In the genomic region with DNA sequence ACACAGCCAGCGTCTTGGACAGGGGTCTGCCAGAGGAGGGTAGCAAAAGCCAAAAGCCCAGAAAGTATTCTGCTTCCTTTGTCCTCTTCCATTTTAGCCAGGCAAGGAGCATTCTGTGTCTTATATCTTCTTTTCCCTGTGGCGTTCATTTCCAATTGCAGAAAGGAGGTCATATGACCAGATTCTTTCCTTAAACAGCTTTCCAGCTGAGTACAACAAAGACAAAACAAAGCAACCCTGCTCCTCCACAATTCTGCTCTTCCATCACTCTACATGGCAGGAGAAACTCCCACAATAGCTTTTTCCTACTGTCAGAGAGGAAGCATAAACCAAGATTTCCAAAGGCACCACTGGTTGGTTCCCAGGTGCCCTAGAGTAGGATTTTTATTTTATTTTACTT, we compare ENCODE assay signal across 11 cellular contexts. TPM values are rescaled to one million over a fixed set of nuclear protein-coding genes. Genes with fewer than 3 reads are reported as not detected.
DNase-seq lines count a peak whose midpoint lies in the region; ATAC-seq and TF ChIP-seq lines count a peak whose summit lies in the region.
"Had no signal": no experiment of that assay in that cellular context is flagged by ENCODE, and none has a peak within 500 bp of the region (broad histone marks: within the 10 kb centered on the region; RNA-seq: fewer than 3 reads in every experiment).

No MANE protein-coding gene starts in this region.

- BruUV-seq in mammary epithelial cell (replicated peaks; lab: Mats Ljungman, UMichigan), result no TSS peak

- no peak for ATAC-seq in activated CD4-positive, alpha-beta T cell treated with anti-CD3 and anti-CD28 coated beads for 36 hours
- no peak for ATAC-seq in thoracic aorta (ENCODE audit: insufficient number of reproducible peaks, low FRiP score, low read depth)
- ATAC-seq in HG03439 (IDR thresholded peaks at IDR 0.05; ENCODE audit: unreplicated experiment), result no peak

- no peaks in the 10 kb centered on the region for H4K20me1 ChIP-seq in mammary epithelial cell (ENCODE audit: insufficient read depth, low read length)

- no peak overlapping the region for H2AFZ ChIP-seq in mammary epithelial cell (ENCODE audit: low read depth, low read length)

- peak overlapping the region; percentile 21 for H3K9ac ChIP-seq in mammary epithelial cell (ENCODE audit: insufficient read depth, low read length)
- peak overlapping the region in 1 of 2 donors; percentile 2 for H3K9ac ChIP-seq in liver (ENCODE audit: low read depth in 1 of 2, low read length in 2 of 2)

- H3K27me3 ChIP-seq in mammary epithelial cell (ENCODE audit: insufficient read depth, low read length) (no peaks in the 10 kb centered on the region), liver (ENCODE audit: control insufficient read depth in 4 of 4, insufficient read depth in 4 of 4, low read length in 3 of 4) (no peaks in the 10 kb centered on the region), thoracic aorta (replicated peaks; ENCODE audit: insufficient read depth) (no peaks in the 10 kb centered on the region)

- POLR2A ChIA-PET in activated CD4-positive, alpha-beta T cell treated with anti-CD3 and anti-CD28 coated beads for 36 hours (lab: Charles Lee), result interaction anchor here (2.1 kb wide), 1 partner anchor 49 kb away, joined by 5 read pairs; no protein-coding TSS in a partner anchor

- H3K4me1 ChIP-seq in mammary epithelial cell (ENCODE audit: insufficient read depth, low read length) (peaks cover 59% of the 10 kb centered on the region), liver (ENCODE audit: control insufficient read depth in 4 of 4, insufficient read depth in 4 of 4, low read length in 3 of 4) (peaks cover 4 to 29% (median 24%) of the 10 kb centered on the region in 4 donors), thoracic aorta (ENCODE audit: control insufficient read depth in 1 of 2, low read depth in 2 of 2) (peaks cover 50 to 62% of the 10 kb centered on the region in 2 donors)

- no peak overlapping the region for H3K4me2 ChIP-seq in mammary epithelial cell (ENCODE audit: insufficient read depth, low read depth, low read length)

- no peaks in the 10 kb centered on the region for H3K27me3 Mint-ChIP-seq in activated CD4-positive, alpha-beta T cell treated with anti-CD3 and anti-CD28 coated beads for 36 hours

- CTCF ChIA-PET in activated CD4-positive, alpha-beta T cell treated with anti-CD3 and anti-CD28 coated beads for 36 hours (lab: Charles Lee), result interaction anchor here (0.6 to 1.8 kb wide), 7 partner anchors 11 to 446 kb away, joined by 3 to 6 read pairs (median 5); no protein-coding TSS in a partner anchor
- CTCF ChIA-PET in mammary epithelial cell (lab: Charles Lee; ENCODE audit: low non-redundant PET), result no interaction called here

- no peak for TF ChIP-seq RAD21 in liver (IDR thresholded peaks at IDR 0.05)

- H3K79me2 ChIP-seq in mammary epithelial cell (ENCODE audit: insufficient read depth, low read length), result peaks cover 17% of the 10 kb centered on the region

- peaks cover 50% of the 10 kb centered on the region for H3K4me1 Mint-ChIP-seq in activated CD4-positive, alpha-beta T cell treated with anti-CD3 and anti-CD28 coated beads for 36 hours

- TF ChIP-seq CTCF in mammary epithelial cell (conservative IDR thresholded peaks at IDR 0.05 in 1 of 2, IDR thresholded peaks at IDR 0.05 in 1 of 2; ENCODE audit: extremely low read depth in 1 of 2, insufficient read depth in 1 of 2, low read depth in 1 of 2, low read length in 2 of 2) (no peak), liver (IDR thresholded peaks at IDR 0.05; ENCODE audit: low read depth, low read length, missing input control) (no peak), thoracic aorta (IDR thresholded peaks at IDR 0.05) (no peak)

- H3K4me3 Mint-ChIP-seq in activated CD4-positive, alpha-beta T cell treated with anti-CD3 and anti-CD28 coated beads for 36 hours, result no peak overlapping the region

- DNase-seq in activated CD4-positive, alpha-beta T cell treated with anti-CD3 and anti-CD28 coated beads for 36 hours, result no peak
- DNase-seq in activated CD4-positive, alpha-beta T cell treated with anti-CD3 and anti-CD28 coated beads, Interleukin-2, amount 50 U/mL, for 48 hours, result no peak
- DNase-seq in mammary epithelial cell (no peak), thoracic aorta (ENCODE audit: low spot score) (no peak), GM19238 (ENCODE audit: insufficient read length, low spot score) (no peak), NCI-H1436 (lab: John Stamatoyannopoulos, UW) (no peak)
- DNase-seq: activated naive CD4-positive, alpha-beta T cell treated with Interleukin-2 at 50 U/mL for 16 hours; NCI-H1092 treated with DMSO at 0.1 percent for 48 hours; stimulated activated CD4-positive, alpha-beta T cell treated with anti-CD3 and anti-CD28 coated beads, Interleukin-4, amount 100 ng/mL, for 4 hours had no signal

- peaks cover 26% of the 10 kb centered on the region for H3K36me3 Mint-ChIP-seq in activated CD4-positive, alpha-beta T cell treated with anti-CD3 and anti-CD28 coated beads for 36 hours (ENCODE audit: low read depth)

- H3K36me3 ChIP-seq in mammary epithelial cell (ENCODE audit: insufficient read depth, low read length) (no peaks in the 10 kb centered on the region), liver (ENCODE audit: control insufficient read depth in 4 of 4, insufficient read depth in 3 of 4, low read depth in 1 of 4, low read length in 3 of 4) (no peaks in the 10 kb centered on the region), thoracic aorta (no peaks in the 10 kb centered on the region)

- WGBS in mammary epithelial cell (ENCODE audit: low coverage, missing lambda C conversion rate), result 55% methylated on average over 2 of the region's 2 CpGs
- WGBS in liver, result 85% methylated on average over 2 of the region's 2 CpGs

- H3K9me3 Mint-ChIP-seq in activated CD4-positive, alpha-beta T cell treated with anti-CD3 and anti-CD28 coated beads for 36 hours (ENCODE audit: low read depth), result no peaks in the 10 kb centered on the region

- H3K27ac Mint-ChIP-seq in activated CD4-positive, alpha-beta T cell treated with anti-CD3 and anti-CD28 coated beads for 36 hours, result peak overlapping the region; percentile 51

- H3K9me3 ChIP-seq in mammary epithelial cell (replicated peaks; ENCODE audit: insufficient read depth, low read length) (no peaks in the 10 kb centered on the region), liver (ENCODE audit: control insufficient read depth in 4 of 4, low read length in 3 of 4) (no peaks in the 10 kb centered on the region), thoracic aorta (no peaks in the 10 kb centered on the region)

- dilution Hi-C loops in mammary epithelial cell (cut with HindIII; ENCODE audit: low sequenced_read_pairs), result no loop called here

- intact Hi-C loops in activated CD4-positive, alpha-beta T cell treated with anti-CD3 and anti-CD28 coated beads for 36 hours (cut with DNase I, micrococcal nuclease), result loop anchor here (2.0 to 10.0 kb wide), 4 partner anchors 368 to 399 kb away; partner anchors contain the start of genes ANP32E (in 2 of the 2) and PRUNE1 (in 1 of the 2)
- intact Hi-C loops in mammary epithelial cell (cut with micrococcal nuclease), result no loop called here

- in situ Hi-C loops in mammary epithelial cell (cut with MboI; ENCODE audit: low sequenced_read_pairs in 2 of 2), result no loop called here

- peak overlapping the region; percentile 99 for H3K27ac ChIP-seq in mammary epithelial cell (ENCODE audit: insufficient read depth, low read depth, low read length)
- peak overlapping the region; percentile 34 to 98 for H3K27ac ChIP-seq in liver (ENCODE audit: low read depth in 1 of 2, low read length in 2 of 2)
- H3K27ac ChIP-seq in thoracic aorta, result peak overlapping the region; percentile 86 to 95

- H3K4me3 ChIP-seq in mammary epithelial cell (replicated peaks in 1 of 3; ENCODE audit: insufficient read depth in 1 of 3, low read depth in 2 of 3, low read length in 3 of 3) (no peak overlapping the region), liver (ENCODE audit: low read depth in 1 of 3, low read length in 3 of 3) (no peak overlapping the region), thoracic aorta (no peak overlapping the region)

TF ChIP-seq in liver, 16 proteins besides CTCF, POLR2A, EP300 and RAD21 (continues in another document):
- TF ChIP-seq ZBTB33 (IDR thresholded peaks at IDR 0.05) (no peak), EGR1 (IDR thresholded peaks at IDR 0.05; ENCODE audit: low read depth in 2 of 2) (no peak), FOXA2 (IDR thresholded peaks at IDR 0.05) (no peak)

RNA-seq across cellular contexts. Expression of gene ENSA, which starts 19.7 kb away (rescaled TPM):
- 100 to 1,000 TPM; 197 to 240 TPM for total RNA-seq in activated CD4-positive, alpha-beta T cell treated with anti-CD3 and anti-CD28 coated beads for 36 hours
- 100 to 1,000 TPM in 1 of 2 donors, 10 to 100 TPM in 1; 62.5 to 178 TPM for total RNA-seq in mammary epithelial cell
- 114 TPM for polyA plus RNA-seq in mammary epithelial cell
- 28.8 TPM for polyA minus RNA-seq in mammary epithelial cell
- total RNA-seq in liver, result 10 to 100 TPM; 53.2 to 57.3 TPM
- polyA plus RNA-seq in liver, result 10 to 100 TPM; 19.0 to 59.8 TPM
- total RNA-seq in thoracic aorta, result 10 to 100 TPM; 85.7 to 94.5 TPM

RNA-seq across cellular contexts. Expression of gene MCL1, which starts 30.3 kb away (rescaled TPM):
- 100 to 1,000 TPM; 185 to 265 TPM for total RNA-seq in activated CD4-positive, alpha-beta T cell treated with anti-CD3 and anti-CD28 coated beads for 36 hours
- total RNA-seq in mammary epithelial cell, result 100 to 1,000 TPM; 289 to 455 TPM
- polyA plus RNA-seq in mammary epithelial cell, result 126 TPM
- 272 TPM for polyA minus RNA-seq in mammary epithelial cell
- 100 to 1,000 TPM in 1 of 2 donors, 10 to 100 TPM in 1; 94.6 to 181 TPM for total RNA-seq in liver
- polyA plus RNA-seq in liver, result 10 to 100 TPM; 23.4 to 65.4 TPM
- total RNA-seq in thoracic aorta, result 100 to 1,000 TPM; 588 to 607 TPM
